Comparison of ENCODE assay signal across 1 cellular context in the genomic region with DNA sequence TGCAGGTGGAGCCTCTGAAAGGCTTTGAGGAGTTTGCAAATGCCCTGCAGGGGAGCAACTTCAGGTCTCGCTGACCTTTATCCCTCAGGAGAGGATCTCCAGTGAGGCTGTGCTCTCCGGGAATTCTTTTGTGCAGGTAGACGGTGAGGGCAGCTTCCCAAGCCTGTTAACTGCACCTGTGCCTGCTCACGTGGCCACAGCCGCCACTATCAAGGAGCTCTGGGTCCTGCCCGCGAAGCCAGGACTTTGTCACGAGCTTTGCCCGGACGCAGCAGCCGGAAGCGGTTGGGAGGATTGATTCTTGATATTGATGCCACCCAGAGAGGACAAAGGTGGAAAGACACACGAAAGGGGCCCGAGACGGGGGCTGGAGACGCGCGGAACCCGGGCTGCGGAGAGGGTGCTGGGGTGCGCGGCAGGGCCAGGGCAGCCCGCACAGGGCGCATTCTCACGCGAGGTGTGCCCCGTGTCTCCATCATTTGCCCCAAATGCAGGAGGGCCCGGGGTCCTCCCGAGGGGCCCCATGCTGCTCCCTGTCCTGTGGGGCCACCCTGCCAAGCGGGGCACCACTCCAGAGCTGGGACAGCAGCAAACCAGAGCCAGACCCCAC.
TF ChIP-seq lines count a peak whose summit lies in the region.

No MANE protein-coding gene starts in this region.

TF ChIP-seq in SK-N-SH, 30 proteins besides CTCF, POLR2A, EP300 and RAD21 (continued from another document):
- TF ChIP-seq, protein P1, sequence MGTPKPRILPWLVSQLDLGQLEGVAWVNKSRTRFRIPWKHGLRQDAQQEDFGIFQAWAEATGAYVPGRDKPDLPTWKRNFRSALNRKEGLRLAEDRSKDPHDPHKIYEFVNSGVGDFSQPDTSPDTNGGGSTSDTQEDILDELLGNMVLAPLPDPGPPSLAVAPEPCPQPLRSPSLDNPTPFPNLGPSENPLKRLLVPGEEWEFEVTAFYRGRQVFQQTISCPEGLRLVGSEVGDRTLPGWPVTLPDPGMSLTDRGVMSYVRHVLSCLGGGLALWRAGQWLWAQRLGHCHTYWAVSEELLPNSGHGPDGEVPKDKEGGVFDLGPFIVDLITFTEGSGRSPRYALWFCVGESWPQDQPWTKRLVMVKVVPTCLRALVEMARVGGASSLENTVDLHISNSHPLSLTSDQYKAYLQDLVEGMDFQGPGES (IDR thresholded peaks at IDR 0.05; ENCODE audit: low read depth, low read length): no peak
- TF ChIP-seq, protein P2, sequence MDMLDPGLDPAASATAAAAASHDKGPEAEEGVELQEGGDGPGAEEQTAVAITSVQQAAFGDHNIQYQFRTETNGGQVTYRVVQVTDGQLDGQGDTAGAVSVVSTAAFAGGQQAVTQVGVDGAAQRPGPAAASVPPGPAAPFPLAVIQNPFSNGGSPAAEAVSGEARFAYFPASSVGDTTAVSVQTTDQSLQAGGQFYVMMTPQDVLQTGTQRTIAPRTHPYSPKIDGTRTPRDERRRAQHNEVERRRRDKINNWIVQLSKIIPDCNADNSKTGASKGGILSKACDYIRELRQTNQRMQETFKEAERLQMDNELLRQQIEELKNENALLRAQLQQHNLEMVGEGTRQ (IDR thresholded peaks at IDR 0.05; ENCODE audit: borderline replicate concordance, low read depth, low read length): no peak
- no peak for TF ChIP-seq JUND (IDR thresholded peaks at IDR 0.05)
- no peak for TF ChIP-seq RFX5 (IDR thresholded peaks at IDR 0.05; ENCODE audit: low read length)
- TF ChIP-seq TCF12 (IDR thresholded peaks at IDR 0.05): no peak
TF ChIP-seq in SK-N-SH: peak in this region for 0.
